1 cellular context compared by ENCODE assay signal in the genomic region with DNA sequence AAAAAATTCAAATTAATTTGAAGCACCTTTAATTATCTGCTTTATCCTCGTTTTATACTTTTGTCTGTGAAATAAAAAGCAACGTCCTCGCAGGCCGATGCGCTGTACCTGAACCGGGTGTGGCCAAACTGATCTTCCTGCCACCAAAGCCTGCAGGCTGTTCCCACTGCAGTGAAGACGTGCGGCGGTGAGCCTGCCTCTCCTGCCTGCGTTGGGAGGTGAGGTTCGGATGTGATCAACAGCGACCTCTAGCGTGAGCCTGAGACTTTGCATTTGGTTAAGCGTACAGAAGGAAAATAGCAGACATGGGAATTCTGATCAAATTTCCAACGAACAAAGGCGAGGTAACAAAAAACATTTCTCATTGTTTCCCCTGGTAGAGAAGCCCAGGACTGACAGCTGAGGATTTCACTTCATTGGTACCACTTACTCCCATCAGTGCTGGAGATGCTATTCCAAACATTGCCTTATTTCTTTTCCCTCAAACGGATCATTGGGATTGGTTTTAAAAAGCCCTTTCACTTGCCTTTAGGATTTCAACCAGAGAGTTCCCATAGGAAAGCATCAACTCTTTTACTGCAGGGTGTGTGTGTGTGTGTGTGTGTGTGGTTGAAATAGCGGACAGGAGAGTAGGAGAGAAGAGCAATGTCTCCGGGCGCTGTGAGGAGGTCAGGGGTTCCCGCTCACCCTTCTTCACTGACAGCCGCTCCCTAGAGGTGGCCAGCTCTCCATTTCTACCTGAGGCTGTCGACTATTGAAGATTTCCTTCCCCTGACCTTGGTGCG.
TF ChIP-seq lines count a peak whose summit lies in the region.

No MANE protein-coding gene starts in this region.

TF ChIP-seq in HepG2, 621 proteins besides CTCF, POLR2A, EP300 and RAD21 (continued from another document and continues in another):
- TF ChIP-seq, protein P1, sequence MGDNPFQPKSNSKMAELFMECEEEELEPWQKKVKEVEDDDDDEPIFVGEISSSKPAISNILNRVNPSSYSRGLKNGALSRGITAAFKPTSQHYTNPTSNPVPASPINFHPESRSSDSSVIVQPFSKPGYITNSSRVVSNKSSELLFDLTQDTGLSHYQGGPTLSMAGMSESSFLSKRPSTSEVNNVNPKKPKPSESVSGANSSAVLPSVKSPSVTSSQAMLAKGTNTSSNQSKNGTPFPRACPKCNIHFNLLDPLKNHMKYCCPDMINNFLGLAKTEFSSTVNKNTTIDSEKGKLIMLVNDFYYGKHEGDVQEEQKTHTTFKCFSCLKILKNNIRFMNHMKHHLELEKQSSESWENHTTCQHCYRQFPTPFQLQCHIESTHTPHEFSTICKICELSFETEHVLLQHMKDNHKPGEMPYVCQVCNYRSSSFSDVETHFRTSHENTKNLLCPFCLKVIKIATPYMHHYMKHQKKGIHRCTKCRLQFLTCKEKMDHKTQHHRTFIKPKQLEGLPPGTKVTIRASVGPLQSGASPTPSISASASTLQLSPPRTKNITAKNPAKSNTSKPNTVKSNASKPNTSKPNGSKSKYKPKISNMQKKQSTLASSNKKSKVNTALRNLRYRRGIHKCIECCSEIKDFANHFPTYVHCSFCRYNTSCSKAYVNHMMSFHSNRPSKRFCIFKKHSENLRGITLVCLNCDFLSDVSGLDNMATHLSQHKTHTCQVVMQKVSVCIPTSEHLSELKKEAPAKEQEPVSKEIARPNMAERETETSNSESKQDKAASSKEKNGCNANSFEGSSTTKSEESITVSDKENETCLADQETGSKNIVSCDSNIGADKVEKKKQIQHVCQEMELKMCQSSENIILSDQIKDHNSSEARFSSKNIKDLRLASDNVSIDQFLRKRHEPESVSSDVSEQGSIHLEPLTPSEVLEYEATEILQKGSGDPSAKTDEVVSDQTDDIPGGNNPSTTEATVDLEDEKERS (CRISPR knock-in tag; IDR thresholded peaks at IDR 0.05) = no peak
- 0 out of 2 replicates have a peak, but pooled peaks have one; percentile 49 for TF ChIP-seq ZNF567 (CRISPR knock-in tag; IDR thresholded peaks at IDR 0.05; ENCODE audit: borderline replicate concordance)
- TF ChIP-seq TCF7 (IDR thresholded peaks at IDR 0.05; ENCODE audit: low read depth) = no peak
- no peak for TF ChIP-seq MAZ (IDR thresholded peaks at IDR 0.05; ENCODE audit: borderline replicate concordance, low read depth, low read length)
- no peak for TF ChIP-seq MAZ (CRISPR knock-in tag; IDR thresholded peaks at IDR 0.05; ENCODE audit: low read depth)
- TF ChIP-seq GABPA (IDR thresholded peaks at IDR 0.05; ENCODE audit: low read depth, low read length) = no peak
- TF ChIP-seq GABPA (CRISPR knock-in tag; IDR thresholded peaks at IDR 0.05; ENCODE audit: low read depth) = no peak
- TF ChIP-seq ZFP36L2 (CRISPR knock-in tag; IDR thresholded peaks at IDR 0.05) = peak; percentile 89; the same call in 1 of the 2 replicates
- no peak for TF ChIP-seq PHF21A (CRISPR knock-in tag; IDR thresholded peaks at IDR 0.05)
- TF ChIP-seq, protein P2, sequence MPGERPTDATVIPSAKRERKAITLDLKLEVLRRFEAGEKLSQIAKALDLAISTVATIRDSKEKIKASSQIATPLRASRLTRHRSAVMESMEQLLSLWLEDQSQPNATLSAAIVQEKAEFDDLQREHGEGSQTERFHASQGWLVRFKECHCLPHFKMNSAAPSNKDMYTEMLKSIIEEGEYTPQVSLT (CRISPR knock-in tag; IDR thresholded peaks at IDR 0.05; ENCODE audit: borderline replicate concordance, low read depth) = no peak
- TF ChIP-seq SOX5 (CRISPR knock-in tag; IDR thresholded peaks at IDR 0.05; ENCODE audit: borderline replicate concordance) = peak; percentile 38; the same call in 1 of the 2 replicates
- no peak for TF ChIP-seq ZNF343 (CRISPR knock-in tag; IDR thresholded peaks at IDR 0.05)
- no peak for TF ChIP-seq ARNT (IDR thresholded peaks at IDR 0.05)
- TF ChIP-seq ZNF563 (CRISPR knock-in tag; IDR thresholded peaks at IDR 0.05) = no peak
- no peak for TF ChIP-seq ZFP37 (CRISPR knock-in tag; IDR thresholded peaks at IDR 0.05; ENCODE audit: borderline replicate concordance)
- TF ChIP-seq TFE3 (CRISPR knock-in tag; IDR thresholded peaks at IDR 0.05) = no peak
- no peak for TF ChIP-seq ZNF33B (CRISPR knock-in tag; IDR thresholded peaks at IDR 0.05)
- TF ChIP-seq ZKSCAN1 (IDR thresholded peaks at IDR 0.05; ENCODE audit: low read length) = no peak
- no peak for TF ChIP-seq MAFG (CRISPR knock-in tag; IDR thresholded peaks at IDR 0.05)
- TF ChIP-seq TSC22D2 (CRISPR knock-in tag; IDR thresholded peaks at IDR 0.05; ENCODE audit: borderline replicate concordance) = no peak
- TF ChIP-seq, protein P3, sequence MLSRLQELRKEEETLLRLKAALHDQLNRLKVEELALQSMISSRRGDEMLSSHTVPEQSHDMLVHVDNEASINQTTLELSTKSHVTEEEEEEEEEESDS (CRISPR knock-in tag; IDR thresholded peaks at IDR 0.05; ENCODE audit: borderline replicate concordance) = no peak
- TF ChIP-seq PHF20 (CRISPR knock-in tag; IDR thresholded peaks at IDR 0.05) = no peak
- TF ChIP-seq MEIS2 (CRISPR knock-in tag; IDR thresholded peaks at IDR 0.05) = no peak
- TF ChIP-seq MIER3 (CRISPR knock-in tag; IDR thresholded peaks at IDR 0.05; ENCODE audit: borderline replicate concordance) = peak; percentile 50; the same call in 1 of the 2 replicates
- no peak for TF ChIP-seq ELF4 (CRISPR knock-in tag; IDR thresholded peaks at IDR 0.05; ENCODE audit: borderline replicate concordance)
- TF ChIP-seq SALL2 (CRISPR knock-in tag; IDR thresholded peaks at IDR 0.05) = no peak
- TF ChIP-seq, protein P4, sequence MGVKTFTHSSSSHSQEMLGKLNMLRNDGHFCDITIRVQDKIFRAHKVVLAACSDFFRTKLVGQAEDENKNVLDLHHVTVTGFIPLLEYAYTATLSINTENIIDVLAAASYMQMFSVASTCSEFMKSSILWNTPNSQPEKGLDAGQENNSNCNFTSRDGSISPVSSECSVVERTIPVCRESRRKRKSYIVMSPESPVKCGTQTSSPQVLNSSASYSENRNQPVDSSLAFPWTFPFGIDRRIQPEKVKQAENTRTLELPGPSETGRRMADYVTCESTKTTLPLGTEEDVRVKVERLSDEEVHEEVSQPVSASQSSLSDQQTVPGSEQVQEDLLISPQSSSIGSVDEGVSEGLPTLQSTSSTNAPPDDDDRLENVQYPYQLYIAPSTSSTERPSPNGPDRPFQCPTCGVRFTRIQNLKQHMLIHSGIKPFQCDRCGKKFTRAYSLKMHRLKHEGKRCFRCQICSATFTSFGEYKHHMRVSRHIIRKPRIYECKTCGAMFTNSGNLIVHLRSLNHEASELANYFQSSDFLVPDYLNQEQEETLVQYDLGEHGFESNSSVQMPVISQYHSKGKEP (CRISPR knock-in tag; IDR thresholded peaks at IDR 0.05) = no peak
- no peak for TF ChIP-seq SKI (IDR thresholded peaks at IDR 0.05; ENCODE audit: partially characterized antibody)
- no peak for TF ChIP-seq ZNF713 (CRISPR knock-in tag; IDR thresholded peaks at IDR 0.05)
- no peak for TF ChIP-seq ZZZ3 (CRISPR knock-in tag; IDR thresholded peaks at IDR 0.05; ENCODE audit: borderline replicate concordance)
- TF ChIP-seq NFAT5 (CRISPR knock-in tag; IDR thresholded peaks at IDR 0.05) = no peak
- TF ChIP-seq, protein P5, sequence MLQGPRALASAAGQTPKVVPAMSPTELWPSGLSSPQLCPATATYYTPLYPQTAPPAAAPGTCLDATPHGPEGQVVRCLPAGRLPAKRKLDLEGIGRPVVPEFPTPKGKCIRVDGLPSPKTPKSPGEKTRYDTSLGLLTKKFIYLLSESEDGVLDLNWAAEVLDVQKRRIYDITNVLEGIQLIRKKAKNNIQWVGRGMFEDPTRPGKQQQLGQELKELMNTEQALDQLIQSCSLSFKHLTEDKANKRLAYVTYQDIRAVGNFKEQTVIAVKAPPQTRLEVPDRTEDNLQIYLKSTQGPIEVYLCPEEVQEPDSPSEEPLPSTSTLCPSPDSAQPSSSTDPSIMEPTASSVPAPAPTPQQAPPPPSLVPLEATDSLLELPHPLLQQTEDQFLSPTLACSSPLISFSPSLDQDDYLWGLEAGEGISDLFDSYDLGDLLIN (CRISPR knock-in tag; IDR thresholded peaks at IDR 0.05; ENCODE audit: borderline replicate concordance) = no peak
- TF ChIP-seq ZNF10 (CRISPR knock-in tag; IDR thresholded peaks at IDR 0.05; ENCODE audit: borderline replicate concordance, low read depth) = no peak
- peak; percentile 75 for TF ChIP-seq XRCC5 (optimal IDR thresholded peaks at IDR 0.05; ENCODE audit: low read length)
- TF ChIP-seq NFE2L2 (IDR thresholded peaks at IDR 0.05; ENCODE audit: low read length) = 0 out of 2 replicates have a peak, but pooled peaks have one; percentile 11
- TF ChIP-seq NBN (conservative IDR thresholded peaks at IDR 0.05) = no peak
- peak; percentile 82 for TF ChIP-seq KLF11 (CRISPR knock-in tag; IDR thresholded peaks at IDR 0.05)
- TF ChIP-seq, protein P6, sequence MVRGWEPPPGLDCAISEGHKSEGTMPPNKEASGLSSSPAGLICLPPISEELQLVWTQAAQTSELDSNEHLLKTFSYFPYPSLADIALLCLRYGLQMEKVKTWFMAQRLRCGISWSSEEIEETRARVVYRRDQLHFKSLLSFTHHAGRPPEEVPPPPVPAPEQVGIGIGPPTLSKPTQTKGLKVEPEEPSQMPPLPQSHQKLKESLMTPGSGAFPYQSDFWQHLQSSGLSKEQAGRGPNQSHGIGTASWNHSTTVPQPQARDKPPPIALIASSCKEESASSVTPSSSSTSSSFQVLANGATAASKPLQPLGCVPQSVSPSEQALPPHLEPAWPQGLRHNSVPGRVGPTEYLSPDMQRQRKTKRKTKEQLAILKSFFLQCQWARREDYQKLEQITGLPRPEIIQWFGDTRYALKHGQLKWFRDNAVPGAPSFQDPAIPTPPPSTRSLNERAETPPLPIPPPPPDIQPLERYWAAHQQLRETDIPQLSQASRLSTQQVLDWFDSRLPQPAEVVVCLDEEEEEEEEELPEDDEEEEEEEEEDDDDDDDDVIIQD (CRISPR knock-in tag; IDR thresholded peaks at IDR 0.05; ENCODE audit: low read depth) = no peak
- TF ChIP-seq RORA (CRISPR knock-in tag; IDR thresholded peaks at IDR 0.05) = no peak
- TF ChIP-seq ZUFSP (CRISPR knock-in tag; IDR thresholded peaks at IDR 0.05; ENCODE audit: borderline replicate concordance) = no peak
- TF ChIP-seq ZNF75D (CRISPR knock-in tag; IDR thresholded peaks at IDR 0.05; ENCODE audit: borderline replicate concordance) = no peak
